Comparison of ENCODE assay signal across 17 cellular contexts in the genomic region with DNA sequence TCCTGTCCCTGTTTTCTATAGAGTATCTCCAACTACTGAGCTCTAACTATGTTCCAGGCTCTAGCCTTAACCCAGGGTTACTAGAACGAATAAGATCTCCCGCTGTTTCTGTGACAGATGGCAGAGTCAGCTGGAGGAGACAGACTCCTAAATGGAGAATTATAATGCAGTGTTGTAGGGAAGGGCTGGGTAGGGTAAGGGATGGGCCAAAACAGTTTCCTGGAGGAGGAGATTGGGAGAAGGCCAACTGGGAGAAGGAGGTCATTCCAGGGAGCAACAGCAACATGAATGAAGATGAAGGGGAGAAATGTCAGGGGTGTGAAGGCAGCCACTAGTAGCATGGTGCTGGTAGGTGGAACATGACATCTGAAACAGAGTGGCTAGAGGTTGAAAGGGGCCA.
"Had no signal": no experiment of that assay in that cellular context is flagged by ENCODE, and none has a peak within 500 bp of the region (broad histone marks: within the 10 kb centered on the region; RNA-seq: fewer than 3 reads in every experiment).

No MANE protein-coding gene starts in this region.

- H3K4me3 ChIP-seq: ascending aorta, heart left ventricle, left lung, thoracic aorta, upper lobe of left lung had no signal

- H3K27me3 ChIP-seq: ascending aorta had no signal

- H3K9me3 ChIP-seq: ascending aorta, heart left ventricle, left lung, thoracic aorta, upper lobe of left lung had no signal

- H3K27ac ChIP-seq: ascending aorta, heart left ventricle, left lung, thoracic aorta, upper lobe of left lung had no signal

- DNase-seq: activated B cell treated with CpG ODN at 0.5 μM for 24 hours; activated CD4-positive, alpha-beta T cell treated with anti-CD3 and anti-CD28 coated beads, Interleukin-2, amount 10 ng/mL, durations not matched to agents 24 days and 14 days; activated CD8-positive, alpha-beta memory T cell treated with anti-CD3 and anti-CD28 coated beads, Interleukin-2, amount 50 U/mL, for 4 hours; activated effector memory CD4-positive, alpha-beta T cell treated with Interleukin-2 at 50 U/mL for 16 hours; activated naive CD4-positive, alpha-beta T cell treated with anti-CD3 and anti-CD28 coated beads, Interleukin-2, amount 10 ng/mL, durations not matched to agents 7 days and 5 days; activated T-cell treated with anti-CD3 and anti-CD28 coated beads, Interleukin-2, amount 50 U/mL, for 48 hours; erythroblast; heart left ventricle; kidney; left lung; occipital lobe; posterior cingulate gyrus; retina; stimulated activated naive B cell treated with anti-CD40 and anti-IgM and Interleukin-4, amounts not matched to agents 10 μg/mL and 1 μg/mL and 100 μg/mL, for 72 hours; upper lobe of left lung had no signal

- H3K36me3 ChIP-seq: ascending aorta, heart left ventricle, left lung, thoracic aorta, upper lobe of left lung had no signal

- H3K4me1 ChIP-seq: ascending aorta had no signal
